12 cellular contexts compared by ENCODE assay signal in the genomic region with DNA sequence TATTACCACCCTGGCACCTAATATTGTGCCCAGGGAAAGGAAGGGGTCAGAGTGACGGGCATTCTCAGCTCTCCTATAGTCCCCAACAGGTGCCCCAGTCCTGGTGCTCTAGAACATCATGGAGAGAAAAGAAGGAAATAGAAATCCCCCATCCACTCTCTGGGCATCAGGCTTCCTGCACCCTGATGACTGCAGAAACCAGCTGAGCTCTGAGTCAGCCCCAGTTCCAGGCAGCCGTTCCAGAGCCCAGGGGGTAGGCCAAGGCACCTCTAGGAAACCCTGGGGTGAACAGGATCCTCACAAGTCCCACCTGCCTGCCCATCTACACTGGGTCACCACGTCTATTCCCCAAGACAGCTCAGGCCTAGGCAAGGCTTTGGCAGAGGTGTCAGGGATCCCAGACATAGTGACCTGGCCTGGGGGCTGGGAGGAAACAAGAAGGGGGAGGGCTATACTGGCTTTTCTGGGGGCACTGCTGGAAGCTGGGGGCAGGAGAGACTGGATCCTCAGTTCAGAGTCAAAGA. TPM values are rescaled to one million over a fixed set of nuclear protein-coding genes. Genes with fewer than 3 reads are reported as not detected.
DNase-seq lines count a peak whose midpoint lies in the region; ATAC-seq and TF ChIP-seq lines count a peak whose summit lies in the region.
"Had no signal": no experiment of that assay in that cellular context is flagged by ENCODE, and none has a peak within 500 bp of the region (broad histone marks: within the 10 kb centered on the region; RNA-seq: fewer than 3 reads in every experiment).

No MANE protein-coding gene starts in this region.

- H3K4me3 Mint-ChIP-seq in activated T-cell treated with anti-CD3 and anti-CD28 coated beads, Interleukin-2, amount 50 U/mL, for 24 hours: no peak overlapping the region

- H3K14ac ChIP-seq in IMR-90 (replicated peaks; ENCODE audit: low read depth, low read length): no peak overlapping the region; the same call in none of the 2 replicates

- intact Hi-C loops in IMR-90 (cut with micrococcal nuclease): no loop called here
- intact Hi-C loops in lower leg skin (cut with DNase I; ENCODE audit: low total_unique reads): no loop called here

- no peak for TF ChIP-seq RAD21 in IMR-90 (IDR thresholded peaks at IDR 0.05; ENCODE audit: low read length)

- H3K27me3 ChIP-seq in IMR-90 (ENCODE audit: control insufficient read depth, insufficient read depth, low read length): no peaks in the 10 kb centered on the region
- H3K27me3 ChIP-seq: right lobe of liver had no signal

- TF ChIP-seq CTCF in IMR-90 (conservative IDR thresholded peaks at IDR 0.05; ENCODE audit: low read depth, low read length) (no peak), choroid plexus epithelial cell (conservative IDR thresholded peaks at IDR 0.05; ENCODE audit: low read depth, low read length) (no peak), lower leg skin (IDR thresholded peaks at IDR 0.05) (no peak)

- H2AFZ ChIP-seq in IMR-90 (replicated peaks; ENCODE audit: low read length, poor library complexity): peak overlapping the region; percentile 16

- WGBS in IMR-90 (ENCODE audit: extremely low coverage in 2 of 2, insufficient read length in 1 of 2), 2 experiments: no CpG with 5 or more reads among the region's 3 CpGs
- WGBS in lower leg skin, 2 donors: 51 to 58% methylated on average over 3 of the region's 3 CpGs

- H3K9me1 ChIP-seq in IMR-90 (ENCODE audit: insufficient read depth, low read length): peaks cover 26% of the 10 kb centered on the region

- POLR2A ChIA-PET in IMR-90 (lab: Charles Lee; ENCODE audit: unreplicated experiment): no interaction called here

- peak overlapping the region; percentile 21; the same call in 1 of the 2 replicates for H4K5ac ChIP-seq in IMR-90 (ENCODE audit: low read depth, low read length)

- dilution Hi-C loops in IMR-90 (cut with HindIII; ENCODE audit: low sequenced_read_pairs, unreplicated experiment): no loop called here

- peaks cover 38% of the 10 kb centered on the region for H3K4me1 Mint-ChIP-seq in activated T-cell treated with anti-CD3 and anti-CD28 coated beads, Interleukin-2, amount 50 U/mL, for 24 hours (ENCODE audit: low read depth)

- H3K27ac ChIP-seq in IMR-90 (ENCODE audit: insufficient read depth, low read length): no peak overlapping the region
- H3K27ac ChIP-seq: right lobe of liver had no signal

- CTCF ChIA-PET in IMR-90 (lab: Yijun Ruan, JAX): interaction anchor here (0.5 to 1.0 kb wide), 2 partner anchors 9 to 719 kb away, joined by 4 read pairs; no protein-coding TSS in a partner anchor

- 0 out of 2 replicates have a peak overlapping the region, but pooled peaks have one; percentile 27 for H3K18ac ChIP-seq in IMR-90 (ENCODE audit: low read depth, low read length)

- no peaks in the 10 kb centered on the region for H4K20me1 ChIP-seq in IMR-90 (ENCODE audit: insufficient read depth, low read length)

- ATAC-seq in IMR-90 (ENCODE audit: low read depth) (peak; percentile 67), HG02588 (IDR thresholded peaks at IDR 0.05; ENCODE audit: unreplicated experiment) (no peak)

- H3K36me3 ChIP-seq in IMR-90 (ENCODE audit: control insufficient read depth, insufficient read depth, low read length): no peaks in the 10 kb centered on the region
- H3K36me3 ChIP-seq: right lobe of liver had no signal

- H2BK120ac ChIP-seq in IMR-90 (ENCODE audit: low read depth, low read length): no peak overlapping the region; the same call in 1 of the 2 replicates

- peaks cover 25% of the 10 kb centered on the region for H3K4me1 ChIP-seq in IMR-90 (ENCODE audit: control insufficient read depth, insufficient read depth, low read length)
- H3K4me1 ChIP-seq: right lobe of liver had no signal

- no peaks in the 10 kb centered on the region for H3K27me3 Mint-ChIP-seq in activated T-cell treated with anti-CD3 and anti-CD28 coated beads, Interleukin-2, amount 50 U/mL, for 24 hours

- no peak overlapping the region for H3K4me3 ChIP-seq in IMR-90 (ENCODE audit: insufficient read depth, low read depth, low read length)
- H3K4me3 ChIP-seq in choroid plexus epithelial cell (ENCODE audit: low read depth, low read length): no peak overlapping the region
- peak overlapping the region; percentile 18 for H3K4me3 ChIP-seq in lower leg skin (ENCODE audit: low read depth, poor library complexity, severe bottlenecking)
- H3K4me3 ChIP-seq: right lobe of liver had no signal

- H3K79me1 ChIP-seq in IMR-90 (ENCODE audit: low read depth in 1 of 2, low read length in 2 of 2): no peaks in the 10 kb centered on the region

- H3K23ac ChIP-seq in IMR-90 (ENCODE audit: low read depth, low read length): no peak overlapping the region

- H2AK9ac ChIP-seq in IMR-90 (replicated peaks; ENCODE audit: low read depth, low read length, poor library complexity): peak overlapping the region; percentile 69

- no peak overlapping the region for H4K8ac ChIP-seq in IMR-90 (ENCODE audit: low read depth in 2 of 2, low read length in 2 of 2)

- no peak overlapping the region for H3K4me2 ChIP-seq in IMR-90 (ENCODE audit: low read depth, low read length)

- peak; percentile 73 for DNase-seq in A172 (ENCODE audit: low spot score)
- DNase-seq in IMR-90: peak; percentile 63
- peak; percentile 71 for DNase-seq in choroid plexus epithelial cell (ENCODE audit: low read depth)
- DNase-seq in lower leg skin (ENCODE audit: low spot score in 2 of 2): peak in 1 of 2 donors; percentile 81
- DNase-seq in NCI-H1092 treated with DMSO at 0.1 percent for 48 hours (lab: John Stamatoyannopoulos, UW): no peak
- DNase-seq in activated T-cell treated with anti-CD3 and anti-CD28 coated beads, Interleukin-2, amount 50 U/mL, for 24 hours: no peak
- DNase-seq in NCI-H2107 treated with DMSO at 0.1 percent for 48 hours (lab: John Stamatoyannopoulos, UW; ENCODE audit: unreplicated experiment): no peak
- DNase-seq: amniotic stem cell, MM.1S, right lobe of liver had no signal

- H2AK5ac ChIP-seq in IMR-90 (ENCODE audit: low read depth, low read length): 0 out of 2 replicates have a peak overlapping the region, but pooled peaks have one; percentile 56

- H3K9me3 Mint-ChIP-seq in activated T-cell treated with anti-CD3 and anti-CD28 coated beads, Interleukin-2, amount 50 U/mL, for 24 hours: no peaks in the 10 kb centered on the region

- no TSS peak for BruUV-seq in IMR-90 (replicated peaks; lab: Mats Ljungman, UMichigan)

- no peak overlapping the region; the same call in 1 of the 2 replicates for H3K4ac ChIP-seq in IMR-90 (ENCODE audit: low read depth, low read length)

- H3K9me3 ChIP-seq in IMR-90 (ENCODE audit: control insufficient read depth, insufficient read depth, low read length): no peaks in the 10 kb centered on the region
- H3K9me3 ChIP-seq: right lobe of liver had no signal

- H2BK15ac ChIP-seq in IMR-90 (ENCODE audit: low read depth, low read length): no peak overlapping the region

- TF ChIP-seq POLR2A in IMR-90 (IDR thresholded peaks at IDR 0.05; ENCODE audit: low read depth, low read length) (no peak), lower leg skin (IDR thresholded peaks at IDR 0.05) (no peak)

- H3K9ac ChIP-seq in IMR-90 (ENCODE audit: low read depth, low read length): no peak overlapping the region

- in situ Hi-C loops in IMR-90 (cut with MboI; ENCODE audit: low sequenced_read_pairs): no loop called here

- H3K27ac Mint-ChIP-seq in activated T-cell treated with anti-CD3 and anti-CD28 coated beads, Interleukin-2, amount 50 U/mL, for 24 hours: no peak overlapping the region

- peak overlapping the region; percentile 10 for H2BK5ac ChIP-seq in IMR-90 (ENCODE audit: low read depth, low read length, poor library complexity, severe bottlenecking)

- H4K91ac ChIP-seq in IMR-90 (ENCODE audit: insufficient read depth, low read depth, low read length): no peak overlapping the region

- H3K56ac ChIP-seq in IMR-90 (ENCODE audit: extremely low read depth, insufficient read depth, low read length): no peak overlapping the region

- H3K36me3 Mint-ChIP-seq in activated T-cell treated with anti-CD3 and anti-CD28 coated beads, Interleukin-2, amount 50 U/mL, for 24 hours (ENCODE audit: low read depth): no peaks in the 10 kb centered on the region

- H2BK20ac ChIP-seq in IMR-90 (ENCODE audit: low read depth, low read length): no peak overlapping the region

TF ChIP-seq in IMR-90, 13 proteins besides CTCF, POLR2A, EP300 and RAD21 (continues in another document):
- 0 out of 2 replicates have a peak, but pooled peaks have one; percentile 13 for TF ChIP-seq FOS (IDR thresholded peaks at IDR 0.05; ENCODE audit: low read depth, low read length)

RNA-seq across cellular contexts. Expression of a gene that starts 0.7 kb away (rescaled TPM):
- 1.6 and 2.2 TPM in 2 replicates for total RNA-seq in A172 (2014; rRNA removed; shearing (Covaris generic))
- total RNA-seq in IMR-90 (2012; rRNA removed): under 0.01 and 0.18 TPM in 2 replicates
- polyA plus RNA-seq in IMR-90 (2012; rRNA removed): 0.13 and 0.24 TPM in 2 replicates
- 0.02 and 0.20 TPM in 2 replicates for polyA plus RNA-seq in IMR-90 (2012; cell fraction: cytosol; rRNA removed)
- polyA plus RNA-seq in IMR-90 (2012; cell fraction: nucleus; rRNA removed; ENCODE audit: low replicate concordance): 0.18 and 0.58 TPM in 2 replicates
- 100 to 1,000 TPM; 176 to 239 (median 208) TPM for total RNA-seq in lower leg skin
- total RNA-seq: right lobe of liver had no signal

RNA-seq across cellular contexts. Expression of a gene that starts 9.5 kb away (rescaled TPM):
- total RNA-seq in A172 (2014; rRNA removed; shearing (Covaris generic)): 3.8 and 4.0 TPM in 2 replicates
- total RNA-seq in IMR-90 (2012; rRNA removed): 0.18 TPM in 1 of 2 replicates, not detected in the other
- 0.70 and 1.1 TPM in 2 replicates for polyA plus RNA-seq in IMR-90 (2012; rRNA removed)
- polyA plus RNA-seq in IMR-90 (2012; cell fraction: cytosol; rRNA removed): 0.51 and 1.1 TPM in 2 replicates
- polyA plus RNA-seq in IMR-90 (2012; cell fraction: nucleus; rRNA removed; ENCODE audit: low replicate concordance): 3.0 and 3.3 TPM in 2 replicates
- 1 to 10 TPM in 2 of 4 donors, under 1 TPM in 2; 0.42 to 4.2 (median 1.9) TPM for total RNA-seq in lower leg skin

RNA-seq across cellular contexts. Expression of a gene that starts 19.0 kb away (rescaled TPM):
- total RNA-seq in A172 (2014; rRNA removed; shearing (Covaris generic)): 0.07 and 0.38 TPM in 2 replicates
- total RNA-seq in IMR-90 (2012; rRNA removed) (not detected in 2 replicates), lower leg skin (10 to 100 TPM in 2 of 4 donors, 1 to 10 TPM in 2; 8.5 to 14.8 (median 9.9) TPM)
- polyA plus RNA-seq in IMR-90 (2012; rRNA removed): 0.02 and 0.03 TPM in 2 replicates
- not detected in 2 replicates for polyA plus RNA-seq in IMR-90 (2012; cell fraction: cytosol; rRNA removed)
- 0.05 TPM in 1 of 2 replicates, not detected in the other for polyA plus RNA-seq in IMR-90 (2012; cell fraction: nucleus; rRNA removed; ENCODE audit: low replicate concordance)
- total RNA-seq: fibroblast of lung had no signal
- polyA plus RNA-seq: fibroblast of lung had no signal

RNA-seq across cellular contexts. Expression of a gene that starts 29.2 kb away (rescaled TPM):
- 197 and 218 TPM in 2 replicates for total RNA-seq in A172 (2014; rRNA removed; shearing (Covaris generic))
- total RNA-seq in IMR-90 (2012; rRNA removed) (62.4 and 166 TPM in 2 replicates), lower leg skin (10 to 100 TPM; 19.3 to 24.7 (median 22.4) TPM)
- 179 and 180 TPM in 2 replicates for polyA plus RNA-seq in IMR-90 (2012; rRNA removed)
- 137 and 165 TPM in 2 replicates for polyA plus RNA-seq in IMR-90 (2012; cell fraction: cytosol; rRNA removed)
- polyA plus RNA-seq in IMR-90 (2012; cell fraction: nucleus; rRNA removed; ENCODE audit: low replicate concordance): 21.8 and 68.8 TPM in 2 replicates

RNA-seq across cellular contexts. Expression of a gene that starts 29.3 kb away (rescaled TPM):
- 26.8 and 27.8 TPM in 2 replicates for total RNA-seq in A172 (2014; rRNA removed; shearing (Covaris generic))
- total RNA-seq in IMR-90 (2012; rRNA removed): 22.8 TPM in 2 replicates
- polyA plus RNA-seq in IMR-90 (2012; rRNA removed): 33.2 and 33.6 TPM in 2 replicates
- 27.0 and 47.7 TPM in 2 replicates for polyA plus RNA-seq in IMR-90 (2012; cell fraction: cytosol; rRNA removed)
- polyA plus RNA-seq in IMR-90 (2012; cell fraction: nucleus; rRNA removed; ENCODE audit: low replicate concordance): 90.3 and 135 TPM in 2 replicates
- total RNA-seq in lower leg skin: 10 to 100 TPM; 26.6 to 35.8 (median 30.2) TPM

Comparison
In these comparisons a context has a peak if more than half of its experiments do, and no peak if none do; other contexts are left out.
1. DNase-seq: peak in A172 (single experiment), IMR-90 (single experiment) and choroid plexus epithelial cell (single experiment); none in NCI-H1092 treated with DMSO at 0.1 percent for 48 hours (single experiment), activated T-cell treated with anti-CD3 and anti-CD28 coated beads, Interleukin-2, amount 50 U/mL, for 24 hours (single experiment) and NCI-H2107 treated with DMSO at 0.1 percent for 48 hours (single experiment).
2. RNA of a gene that starts 0.7 kb away (total RNA-seq): 176 to 239 TPM in lower leg skin; 1.6 to 2.2 TPM in A172 and under 0.01 to 0.18 TPM in IMR-90; every median in the first group is over 10 times any median in the second.